8 cellular contexts compared by ENCODE assay signal in the genomic region with DNA sequence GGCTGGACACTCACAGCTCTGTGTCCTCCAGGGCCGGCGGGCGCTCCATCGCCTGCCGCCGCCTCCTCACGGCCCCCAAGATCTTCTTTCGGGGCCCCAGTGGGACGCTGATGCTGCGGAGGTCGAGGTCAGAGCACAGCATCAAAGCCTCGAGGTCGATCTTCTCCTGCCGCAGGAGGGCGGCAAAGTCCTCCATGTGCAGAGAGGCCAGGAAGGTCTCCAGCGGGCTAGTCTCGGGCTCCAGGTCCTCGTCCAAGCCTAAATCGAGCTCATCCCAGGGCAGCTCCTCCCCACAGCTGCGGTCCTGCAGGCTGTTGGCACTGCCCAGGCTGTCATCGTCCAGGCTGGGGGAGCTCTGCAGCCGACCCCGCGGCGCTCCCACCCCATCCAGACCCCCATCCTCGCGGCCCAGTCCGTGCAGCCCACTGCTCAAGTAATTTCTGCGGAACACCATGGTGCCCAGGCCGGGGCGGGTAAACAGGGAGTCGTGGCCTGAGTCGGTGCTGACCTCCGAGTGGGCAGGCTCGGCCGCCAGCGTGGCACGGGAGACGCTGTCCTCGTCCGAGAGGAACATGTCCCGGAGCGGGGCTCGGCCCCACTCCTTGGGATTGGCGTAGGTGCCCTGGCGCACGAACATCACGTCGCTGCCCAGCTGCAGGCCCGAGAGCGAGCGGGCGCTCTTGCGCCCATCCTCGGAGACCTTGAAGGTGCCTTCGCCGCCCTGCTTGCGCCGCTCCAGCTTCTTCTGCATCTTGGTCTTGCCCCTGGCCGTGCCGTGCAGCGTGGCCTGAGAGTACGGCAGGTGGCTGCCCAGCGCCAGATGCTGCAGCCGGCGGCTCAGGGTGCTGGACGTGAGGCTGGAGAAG. TPM values are rescaled to one million over a fixed set of nuclear protein-coding genes. Genes with fewer than 3 reads are reported as not detected.
DNase-seq lines count a peak whose midpoint lies in the region; ATAC-seq and TF ChIP-seq lines count a peak whose summit lies in the region.
"Had no signal": no experiment of that assay in that cellular context is flagged by ENCODE, and none has a peak within 500 bp of the region (broad histone marks: within the 10 kb centered on the region; RNA-seq: fewer than 3 reads in every experiment).

No MANE protein-coding gene starts in this region.

- H3K27me3 ChIP-seq in Karpas-422 (ENCODE audit: low read length) (no peaks in the 10 kb centered on the region), neural progenitor cell (peaks cover 34% of the 10 kb centered on the region)

- no peak overlapping the region for H3K4me2 ChIP-seq in Karpas-422 (ENCODE audit: low read depth, low read length, poor library complexity, severe bottlenecking)
- H3K4me2 ChIP-seq in neural progenitor cell, result no peak overlapping the region

- H3K79me2 ChIP-seq in Karpas-422 (ENCODE audit: low read length), result no peaks in the 10 kb centered on the region
- H3K79me2 ChIP-seq in neural progenitor cell (ENCODE audit: low read depth), result no peaks in the 10 kb centered on the region

- H3K27ac ChIP-seq in Karpas-422 (ENCODE audit: low read length), result no peak overlapping the region
- H3K27ac ChIP-seq in neural progenitor cell, result no peak overlapping the region

- peaks cover 32% of the 10 kb centered on the region for H3K27me3 Mint-ChIP-seq in neural progenitor cell (ENCODE audit: insufficient read depth, low read depth)

- peak; percentile 33 for TF ChIP-seq CTCF in cardiac fibroblast (IDR thresholded peaks at IDR 0.05; ENCODE audit: low read depth, low read length)
- TF ChIP-seq CTCF in neural progenitor cell (IDR thresholded peaks at IDR 0.05), result peak; percentile 33

- H4K20me1 ChIP-seq in Karpas-422 (ENCODE audit: insufficient read depth, low read depth, low read length), result no peaks in the 10 kb centered on the region
- no peaks in the 10 kb centered on the region for H4K20me1 ChIP-seq in neural progenitor cell (ENCODE audit: low read depth)

- H3K4me3 Mint-ChIP-seq in neural progenitor cell, result no peak overlapping the region

- ATAC-seq in HG02981 (IDR thresholded peaks at IDR 0.05; ENCODE audit: unreplicated experiment) (no peak), GM18861 (IDR thresholded peaks at IDR 0.05; ENCODE audit: unreplicated experiment) (no peak)

- no peak overlapping the region for H3K9ac ChIP-seq in Karpas-422 (ENCODE audit: low read length)
- no peak overlapping the region for H3K9ac ChIP-seq in neural progenitor cell

- no peak overlapping the region for H3K27ac Mint-ChIP-seq in neural progenitor cell

- peaks cover 20% of the 10 kb centered on the region for H3K4me1 Mint-ChIP-seq in neural progenitor cell

- no peaks in the 10 kb centered on the region for H3K36me3 Mint-ChIP-seq in neural progenitor cell

- H3K9me2 ChIP-seq in Karpas-422 (replicated peaks; ENCODE audit: insufficient read depth, low read length), result no peaks in the 10 kb centered on the region

- H3K36me3 ChIP-seq in Karpas-422 (ENCODE audit: insufficient read depth, low read length) (no peaks in the 10 kb centered on the region), neural progenitor cell (no peaks in the 10 kb centered on the region)

- no peaks in the 10 kb centered on the region for H3K9me3 Mint-ChIP-seq in neural progenitor cell

- H3K4me3 ChIP-seq in Karpas-422 (ENCODE audit: low read length) (no peak overlapping the region), cardiac fibroblast (replicated peaks in 1 of 2; ENCODE audit: low read depth in 2 of 2, low read length in 2 of 2) (no peak overlapping the region), neural progenitor cell (no peak overlapping the region)

- H3K9me3 ChIP-seq in Karpas-422 (ENCODE audit: low read length) (no peaks in the 10 kb centered on the region), neural progenitor cell (ENCODE audit: low read depth) (no peaks in the 10 kb centered on the region)

- H3K4me1 ChIP-seq in Karpas-422 (ENCODE audit: low read length) (no peaks in the 10 kb centered on the region), neural progenitor cell (peaks cover 19% of the 10 kb centered on the region)

- no peaks in the 10 kb centered on the region for H3F3A ChIP-seq in neural progenitor cell (ENCODE audit: low read depth)

- no peak overlapping the region for H2AFZ ChIP-seq in Karpas-422 (ENCODE audit: low read length)
- H2AFZ ChIP-seq in neural progenitor cell (replicated peaks), result no peak overlapping the region

- DNase-seq in EL, result peak; percentile 22
- DNase-seq in Karpas-422, result peak; percentile 30
- peak; percentile 20 to 25 for DNase-seq in cardiac fibroblast (ENCODE audit: low read depth in 2 of 2)
- peak; percentile 56 for DNase-seq in neural progenitor cell (ENCODE audit: low spot score)
- no peak for DNase-seq in H4 (ENCODE audit: low spot score)

RNA-seq across cellular contexts. Expression of gene USH1G, which starts 3.4 kb away (rescaled TPM):
- not detected in 2 replicates for total RNA-seq in Karpas-422 (2014; rRNA removed; shearing (Covaris generic); ENCODE audit: low replicate concordance)
- 0.25 TPM in 1 of 2 replicates, not detected in the other for total RNA-seq in neural progenitor cell (ENCODE audit: low replicate concordance)
- total RNA-seq in H4 (2014; rRNA removed; shearing (Covaris generic)), result 0.54 TPM in 1 of 2 replicates, not detected in the other
- total RNA-seq: myocyte had no signal

RNA-seq across cellular contexts. Expression of gene OTOP2, which starts 4.4 kb away (rescaled TPM):
- not detected in 2 replicates for total RNA-seq in Karpas-422 (2014; rRNA removed; shearing (Covaris generic); ENCODE audit: low replicate concordance)
- total RNA-seq in neural progenitor cell (ENCODE audit: low replicate concordance), result not detected in 2 replicates
- total RNA-seq in H4 (2014; rRNA removed; shearing (Covaris generic)), result not detected in 2 replicates
- total RNA-seq: myocyte had no signal

RNA-seq across cellular contexts. Expression of gene OTOP3, which starts 16.0 kb away (rescaled TPM):
- not detected in 2 replicates for total RNA-seq in Karpas-422 (2014; rRNA removed; shearing (Covaris generic); ENCODE audit: low replicate concordance)
- total RNA-seq in neural progenitor cell (ENCODE audit: low replicate concordance), result not detected in 2 replicates
- total RNA-seq in H4 (2014; rRNA removed; shearing (Covaris generic)), result not detected in 2 replicates
- total RNA-seq: myocyte had no signal

RNA-seq across cellular contexts. Expression of gene FADS6, which starts 26.2 kb away (rescaled TPM):
- total RNA-seq in Karpas-422 (2014; rRNA removed; shearing (Covaris generic); ENCODE audit: low replicate concordance), result not detected in 2 replicates
- 0.36 TPM in 1 of 2 replicates, not detected in the other for total RNA-seq in neural progenitor cell (ENCODE audit: low replicate concordance)
- total RNA-seq in H4 (2014; rRNA removed; shearing (Covaris generic)), result not detected in 2 replicates
- total RNA-seq: myocyte had no signal

RNA-seq across cellular contexts. Expression of gene FDXR, which starts 46.9 kb away (rescaled TPM):
- 3.2 and 8.4 TPM in 2 replicates for total RNA-seq in Karpas-422 (2014; rRNA removed; shearing (Covaris generic); ENCODE audit: low replicate concordance)
- 7.4 and 25.3 TPM in 2 replicates for total RNA-seq in neural progenitor cell (ENCODE audit: low replicate concordance)
- 22.1 and 30.0 TPM in 2 replicates for total RNA-seq in H4 (2014; rRNA removed; shearing (Covaris generic))
